ENCODE assay signal across 8 cellular contexts in genomic region chr12:25250744-25251730, GRCh38. TPM values are rescaled to one million over a fixed set of nuclear protein-coding genes. Genes with fewer than 3 reads are reported as not detected.
DNase-seq lines count a peak whose midpoint lies in the region; ATAC-seq and TF ChIP-seq lines count a peak whose summit lies in the region.

Gene KRAS, minus strand, starts transcription at chr12:25250929.

- H3K4me1 ChIP-seq in right atrium auricular region, result peaks cover 0 to 8% of the 10 kb centered on the region in 2 donors
- no peaks in the 10 kb centered on the region for H3K4me1 ChIP-seq in psoas muscle
- no peaks in the 10 kb centered on the region for H3K4me1 ChIP-seq in urinary bladder (ENCODE audit: insufficient read depth)

- H3K36me3 ChIP-seq in right atrium auricular region (no peaks in the 10 kb centered on the region), psoas muscle (ENCODE audit: insufficient read depth in 1 of 2, low read depth in 1 of 2) (no peaks in the 10 kb centered on the region), urinary bladder (ENCODE audit: insufficient read depth) (no peaks in the 10 kb centered on the region)

- H3K27ac ChIP-seq in angular gyrus (ENCODE audit: low read depth, low read length), result peak within 1 kb of the TSS; percentile 72
- peak within 1 kb of the TSS; percentile 95 to 98 for H3K27ac ChIP-seq in right atrium auricular region
- H3K27ac ChIP-seq in psoas muscle, result peak within 1 kb of the TSS; percentile 95
- H3K27ac ChIP-seq in urinary bladder (ENCODE audit: low read depth), result peak within 1 kb of the TSS; percentile 84

- H3K27me3 ChIP-seq in right atrium auricular region (no peaks in the 10 kb centered on the region), psoas muscle (ENCODE audit: insufficient read depth in 3 of 3, low read length in 2 of 3) (no peaks in the 10 kb centered on the region)

- TF ChIP-seq CTCF in right atrium auricular region (IDR thresholded peaks at IDR 0.05) (peak in 1 of 2 donors; percentile 32), psoas muscle (IDR thresholded peaks at IDR 0.05) (no peak)

- ATAC-seq in GM18502 (IDR thresholded peaks at IDR 0.05; ENCODE audit: poor library complexity, unreplicated experiment) (peak; percentile 84), HG02943 (IDR thresholded peaks at IDR 0.05; ENCODE audit: low read depth, unreplicated experiment) (peak; percentile 75), psoas muscle (peak; percentile 93 to 97 (median 95))

- no peaks in the 10 kb centered on the region for H3K9me3 ChIP-seq in right atrium auricular region
- no peaks in the 10 kb centered on the region for H3K9me3 ChIP-seq in psoas muscle

- WGBS in psoas muscle, 3 donors, result 0 to 1% (median 0%) methylated on average over 40 to 105 of the region's 105 CpGs
- WGBS in urinary bladder, result under 1% methylated on average over 105 of the region's 105 CpGs

- intact Hi-C loops in psoas muscle (cut with DNase I), result loop anchor here in 1 of 2 donors (2.0 to 10.0 kb wide), 3 partner anchors 54 to 704 kb away; partner anchors contain the start of genes DNAI7, ETFRF1 and RASSF8

- H3K4me3 ChIP-seq in right atrium auricular region (peak within 1 kb of the TSS; percentile 99 to 100), psoas muscle (peak within 1 kb of the TSS; percentile 94), urinary bladder (ENCODE audit: low read depth, low read length) (peak within 1 kb of the TSS; percentile 99)

- DNase-seq in NCI-H187 (lab: John Stamatoyannopoulos, UW) (peak; percentile 75 to 91), T-helper 2 cell (peak; percentile 76 to 96 (median 86)), right atrium auricular region (ENCODE audit: low spot score) (peak; percentile 95), psoas muscle (peak; percentile 97 to 99)

RNA-seq across cellular contexts. Expression of gene KRAS, which starts in this region (rescaled TPM):
- total RNA-seq in right atrium auricular region (1 to 10 TPM; 9.6 to 9.9 TPM), psoas muscle (10 to 100 TPM; 12.3 to 18.0 (median 15.1) TPM), urinary bladder (30.9 TPM)
- polyA plus RNA-seq in psoas muscle (10 to 100 TPM in 2 of 3 donors, 1 to 10 TPM in 1; 5.2 to 11.3 (median 10.8) TPM), urinary bladder (13.9 TPM)

Comparison
In these comparisons a context has a peak if more than half of its experiments do, and no peak if none do; other contexts are left out.
1. Peak in every context shown above with its lines: DNase-seq, ATAC-seq, H3K4me3 ChIP-seq and H3K27ac ChIP-seq.